15 cellular contexts compared by ENCODE assay signal in the genomic region with DNA sequence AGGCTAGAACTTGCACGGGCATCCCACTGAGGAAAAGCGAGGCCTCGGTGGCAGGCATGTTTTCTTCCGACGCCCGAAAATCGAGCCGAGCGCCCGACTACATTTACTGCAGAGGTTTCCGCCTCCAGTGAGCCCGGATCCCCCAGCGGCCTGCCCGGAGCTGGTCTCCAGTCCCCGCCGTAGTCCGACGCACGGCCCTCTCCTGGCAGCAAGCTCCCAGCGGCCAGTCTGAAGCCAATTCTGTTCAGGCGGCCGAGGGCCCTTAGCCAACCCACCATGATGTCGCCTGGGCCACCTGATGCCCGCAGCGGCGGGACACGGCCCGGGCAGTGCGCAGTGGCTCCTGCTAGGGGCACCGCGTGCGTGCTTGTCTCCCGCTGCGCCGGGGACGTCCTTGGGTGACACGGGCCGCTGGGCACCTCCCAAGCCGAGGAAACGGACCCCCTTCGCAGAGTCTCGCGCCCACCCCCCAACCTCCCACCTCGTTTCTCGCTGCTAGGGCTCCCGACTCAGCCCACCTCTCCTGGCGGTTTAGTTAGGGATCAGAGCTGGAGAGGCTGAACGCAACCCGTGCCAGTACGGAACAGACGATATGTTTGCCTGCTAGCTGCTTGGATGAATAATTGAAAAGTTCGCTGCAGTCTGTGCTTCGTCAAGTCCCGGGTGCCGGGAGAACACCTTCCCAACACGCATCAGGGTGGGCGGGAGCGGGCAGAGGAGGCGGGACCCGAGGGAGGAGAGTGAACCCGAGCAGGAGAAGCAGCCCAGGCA. TPM values are rescaled to one million over a fixed set of nuclear protein-coding genes. Genes with fewer than 3 reads are reported as not detected.
DNase-seq lines count a peak whose midpoint lies in the region; ATAC-seq and TF ChIP-seq lines count a peak whose summit lies in the region.
"Had no signal": no experiment of that assay in that cellular context is flagged by ENCODE, and none has a peak within 500 bp of the region (broad histone marks: within the 10 kb centered on the region; RNA-seq: fewer than 3 reads in every experiment).

No MANE protein-coding gene starts in this region.

- TF ChIP-seq POLR2A in GM18505 (IDR thresholded peaks at IDR 0.05; ENCODE audit: borderline replicate concordance, extremely low read depth, insufficient read depth, insufficient read length) = no peak

- WGBS in mesodermal cell (ENCODE audit: insufficient coverage in 2 of 2), 2 experiments = 1% methylated on average over 48 to 50 of the region's 61 CpGs

- H3K9me3 ChIP-seq in mesodermal cell (ENCODE audit: control insufficient read depth, low read length) = no peaks in the 10 kb centered on the region
- H3K9me3 ChIP-seq: colonic mucosa, right atrium auricular region had no signal

- ATAC-seq in GM21717 (IDR thresholded peaks at IDR 0.05; ENCODE audit: unreplicated experiment) (no peak), GM18505 (IDR thresholded peaks at IDR 0.05; ENCODE audit: unreplicated experiment) (no peak), GM21515 (IDR thresholded peaks at IDR 0.05; ENCODE audit: unreplicated experiment) (no peak)

- H3K36me3 ChIP-seq in mesodermal cell (ENCODE audit: control insufficient read depth, insufficient read depth, low read length) = no peaks in the 10 kb centered on the region
- H3K36me3 ChIP-seq: colonic mucosa, right atrium auricular region had no signal

- peak overlapping the region; percentile 12; the same call in 1 of the 2 replicates for H3K4me3 ChIP-seq in GM08714 (ENCODE audit: low read length)
- H3K4me3 ChIP-seq in mesodermal cell (ENCODE audit: extremely low read depth, insufficient read depth, low read length, poor library complexity, severe bottlenecking) = peak overlapping the region; percentile 15
- H3K4me3 ChIP-seq: colonic mucosa, right atrium auricular region had no signal

- H3K27ac ChIP-seq in mesodermal cell (ENCODE audit: low read depth, low read length, severe bottlenecking) = no peak overlapping the region
- H3K27ac ChIP-seq: colonic mucosa, KMS-11, right atrium auricular region had no signal

- DNase-seq in AG08396 (ENCODE audit: low spot score) (peak; percentile 21), ecto neural progenitor cell (ENCODE audit: low spot score) (peak; percentile 67), H4 (ENCODE audit: low spot score) (no peak)
- DNase-seq: CD4-positive, alpha-beta memory T cell; colonic mucosa; NCI-H187; SHP77 treated with DMSO at 0.1 percent for 48 hours had no signal

- H3K4me1 ChIP-seq in mesodermal cell (ENCODE audit: control insufficient read depth, insufficient read depth, low read length, poor library complexity, severe bottlenecking) = peaks cover 6% of the 10 kb centered on the region

RNA-seq across cellular contexts. Expression of a gene that starts 5.3 kb away (rescaled TPM):
- polyA plus RNA-seq in mesodermal cell (2013, experiment 1 of 2) = 0.52 TPM
- polyA plus RNA-seq in mesodermal cell (2013, experiment 2 of 2) = 0.20 TPM
- 1.3 and 1.4 TPM in 2 replicates for total RNA-seq in H4 (2014; rRNA removed; shearing (Covaris generic))
- total RNA-seq: CD4-positive, alpha-beta memory T cell; subcutaneous adipose tissue had no signal
- polyA plus RNA-seq: CD4-positive, alpha-beta memory T cell had no signal
